ENCODE assay signal across 18 cellular contexts in genomic region chr6:137820952-137821351, GRCh38. TPM values are rescaled to one million over a fixed set of nuclear protein-coding genes. Genes with fewer than 3 reads are reported as not detected.
DNase-seq lines count a peak whose midpoint lies in the region; ATAC-seq and TF ChIP-seq lines count a peak whose summit lies in the region.
"Had no signal": no experiment of that assay in that cellular context is flagged by ENCODE, and none has a peak within 500 bp of the region (broad histone marks: within the 10 kb centered on the region; RNA-seq: fewer than 3 reads in every experiment).

No MANE protein-coding gene starts in this region.

- H3K36me3 Mint-ChIP-seq in activated naive CD4-positive, alpha-beta T cell treated with anti-CD3 and anti-CD28 coated beads, Interleukin-2, amount 50 U/mL, for 24 hours, result peaks cover 2% of the 10 kb centered on the region
- H3K36me3 Mint-ChIP-seq in activated naive CD8-positive, alpha-beta T cell treated with anti-CD3 and anti-CD28 coated beads for 36 hours, result peaks cover 25% of the 10 kb centered on the region
- peaks cover 2 to 10% of the 10 kb centered on the region in 2 donors for H3K36me3 Mint-ChIP-seq in stimulated activated naive B cell treated with anti-CD40 and anti-IgM and Interleukin-4, amounts not matched to agents 10 μg/mL and 1 μg/mL and 100 μg/mL, for 72 hours

- intact Hi-C loops in left ventricle myocardium inferior (cut with micrococcal nuclease), result no loop called here

- no peak for TF ChIP-seq CTCF in left ventricle myocardium inferior (IDR thresholded peaks at IDR 0.05; ENCODE audit: borderline replicate concordance)

- no peaks in the 10 kb centered on the region for H3K9me3 Mint-ChIP-seq in activated naive CD4-positive, alpha-beta T cell treated with anti-CD3 and anti-CD28 coated beads, Interleukin-2, amount 50 U/mL, for 24 hours
- H3K9me3 Mint-ChIP-seq in activated naive CD8-positive, alpha-beta T cell treated with anti-CD3 and anti-CD28 coated beads for 36 hours, result peaks cover 2% of the 10 kb centered on the region
- H3K9me3 Mint-ChIP-seq in stimulated activated naive B cell treated with anti-CD40 and anti-IgM and Interleukin-4, amounts not matched to agents 10 μg/mL and 1 μg/mL and 100 μg/mL, for 72 hours, result no peaks in the 10 kb centered on the region

- peak overlapping the region; percentile 25 for H3K27ac ChIP-seq in left ventricle myocardium inferior (replicated peaks)
- H3K27ac ChIP-seq in subcutaneous abdominal adipose tissue (ENCODE audit: low read depth, low read length), result peak overlapping the region; percentile 4
- H3K27ac ChIP-seq: lower lobe of right lung had no signal

- ATAC-seq in stimulated activated naive B cell treated with anti-CD40 and anti-IgM and Interleukin-4, amounts not matched to agents 10 μg/mL and 1 μg/mL and 100 μg/mL, for 72 hours (replicated peaks), result no peak
- ATAC-seq: lower lobe of right lung had no signal

- H3K9ac ChIP-seq in subcutaneous abdominal adipose tissue (ENCODE audit: low read length in 5 of 5), result no peak overlapping the region

- no peak overlapping the region for H3K4me3 Mint-ChIP-seq in activated naive CD4-positive, alpha-beta T cell treated with anti-CD3 and anti-CD28 coated beads, Interleukin-2, amount 50 U/mL, for 24 hours
- no peak overlapping the region for H3K4me3 Mint-ChIP-seq in activated naive CD8-positive, alpha-beta T cell treated with anti-CD3 and anti-CD28 coated beads for 36 hours
- H3K4me3 Mint-ChIP-seq in stimulated activated naive B cell treated with anti-CD40 and anti-IgM and Interleukin-4, amounts not matched to agents 10 μg/mL and 1 μg/mL and 100 μg/mL, for 72 hours, result no peak overlapping the region

- no peak for DNase-seq in activated naive CD4-positive, alpha-beta T cell treated with Interleukin-2 at 50 U/mL for 16 hours
- DNase-seq in activated naive CD8-positive, alpha-beta T cell treated with anti-CD3 and anti-CD28 coated beads for 36 hours, result no peak
- DNase-seq in left ventricle myocardium inferior, result no peak
- DNase-seq in stimulated activated naive B cell treated with anti-CD40 and anti-IgM and Interleukin-4, amounts not matched to agents 10 μg/mL and 1 μg/mL and 100 μg/mL, for 72 hours, result no peak
- no peak for DNase-seq in anterior cingulate cortex (lab: John Stamatoyannopoulos, UW)
- DNase-seq in NCI-H187 treated with DMSO at 0.1 percent for 48 hours (lab: John Stamatoyannopoulos, UW), result no peak
- DNase-seq: activated CD8-positive, alpha-beta memory T cell treated with anti-CD3 and anti-CD28 coated beads for 24 hours; activated gamma-delta T cell; central memory CD4-positive, alpha-beta T cell; DMS 273 treated with DMSO at 0.1 percent for 48 hours; Kasumi-1; lower lobe of right lung; NCI-H1694 treated with DMSO at 0.1 percent for 48 hours; NCI-H748 treated with DMSO at 0.1 percent for 48 hours; small intestine; substantia nigra had no signal

- H3K4me3 ChIP-seq in left ventricle myocardium inferior (no peak overlapping the region), subcutaneous abdominal adipose tissue (ENCODE audit: low read depth in 1 of 5, low read length in 5 of 5) (no peak overlapping the region)
- H3K4me3 ChIP-seq: lower lobe of right lung had no signal

- peaks cover 91% of the 10 kb centered on the region for H3K4me1 Mint-ChIP-seq in activated naive CD4-positive, alpha-beta T cell treated with anti-CD3 and anti-CD28 coated beads, Interleukin-2, amount 50 U/mL, for 24 hours
- peaks cover 78% of the 10 kb centered on the region for H3K4me1 Mint-ChIP-seq in activated naive CD8-positive, alpha-beta T cell treated with anti-CD3 and anti-CD28 coated beads for 36 hours
- peaks cover 51 to 84% of the 10 kb centered on the region in 2 donors for H3K4me1 Mint-ChIP-seq in stimulated activated naive B cell treated with anti-CD40 and anti-IgM and Interleukin-4, amounts not matched to agents 10 μg/mL and 1 μg/mL and 100 μg/mL, for 72 hours

- H3K27me3 Mint-ChIP-seq in activated naive CD4-positive, alpha-beta T cell treated with anti-CD3 and anti-CD28 coated beads, Interleukin-2, amount 50 U/mL, for 24 hours, result no peaks in the 10 kb centered on the region
- H3K27me3 Mint-ChIP-seq in activated naive CD8-positive, alpha-beta T cell treated with anti-CD3 and anti-CD28 coated beads for 36 hours, result no peaks in the 10 kb centered on the region
- H3K27me3 Mint-ChIP-seq in stimulated activated naive B cell treated with anti-CD40 and anti-IgM and Interleukin-4, amounts not matched to agents 10 μg/mL and 1 μg/mL and 100 μg/mL, for 72 hours, result no peaks in the 10 kb centered on the region

- peaks cover 3% of the 10 kb centered on the region for H3K27me3 ChIP-seq in left ventricle myocardium inferior (ENCODE audit: low read depth)
- no peaks in the 10 kb centered on the region for H3K27me3 ChIP-seq in subcutaneous abdominal adipose tissue (ENCODE audit: control insufficient read depth in 5 of 5, insufficient read depth in 4 of 5, low read length in 5 of 5)

- H3K36me3 ChIP-seq in left ventricle myocardium inferior (no peaks in the 10 kb centered on the region), subcutaneous abdominal adipose tissue (ENCODE audit: control insufficient read depth in 5 of 5, insufficient read depth in 5 of 5, low read length in 5 of 5) (no peaks in the 10 kb centered on the region)
- H3K36me3 ChIP-seq: lower lobe of right lung had no signal

- H3K9me3 ChIP-seq in left ventricle myocardium inferior (replicated peaks), result no peaks in the 10 kb centered on the region
- no peaks in the 10 kb centered on the region for H3K9me3 ChIP-seq in subcutaneous abdominal adipose tissue (ENCODE audit: control insufficient read depth in 5 of 5, low read length in 5 of 5)
- H3K9me3 ChIP-seq: lower lobe of right lung had no signal

- peak overlapping the region; percentile 81 for H3K27ac Mint-ChIP-seq in activated naive CD4-positive, alpha-beta T cell treated with anti-CD3 and anti-CD28 coated beads, Interleukin-2, amount 50 U/mL, for 24 hours
- H3K27ac Mint-ChIP-seq in activated naive CD8-positive, alpha-beta T cell treated with anti-CD3 and anti-CD28 coated beads for 36 hours, result peak overlapping the region; percentile 86
- no peak overlapping the region for H3K27ac Mint-ChIP-seq in stimulated activated naive B cell treated with anti-CD40 and anti-IgM and Interleukin-4, amounts not matched to agents 10 μg/mL and 1 μg/mL and 100 μg/mL, for 72 hours

- H3K4me1 ChIP-seq in left ventricle myocardium inferior (peaks cover 25% of the 10 kb centered on the region), subcutaneous abdominal adipose tissue (ENCODE audit: control insufficient read depth in 5 of 5, insufficient read depth in 5 of 5, low read length in 5 of 5) (peaks cover 0 to 40% (median 34%) of the 10 kb centered on the region in 5 donors)

RNA-seq across cellular contexts. Expression of gene TNFAIP3, which starts 46.1 kb away (rescaled TPM):
- total RNA-seq in activated naive CD8-positive, alpha-beta T cell treated with anti-CD3 and anti-CD28 coated beads for 36 hours, result 100 to 1,000 TPM; 214 to 222 TPM
- 7.0 TPM for total RNA-seq in left ventricle myocardium inferior

Comparison
In these comparisons a context has a peak if more than half of its experiments do, and no peak if none do; other contexts are left out.
1. RNA of gene TNFAIP3, which starts 46.1 kb away (total RNA-seq): 214 to 222 TPM in activated naive CD8-positive, alpha-beta T cell treated with anti-CD3 and anti-CD28 coated beads for 36 hours; 7.0 TPM in left ventricle myocardium inferior (single experiment); every median in the first group is over 10 times any median in the second.